ENCODE assay signal across 1 cellular context in genomic region chr5:139880416-139881144, GRCh38.
A peak's percentile ranks its signal among the peaks of the same experiment; 100 is the strongest.
TF ChIP-seq lines count a peak whose summit lies in the region.

No MANE protein-coding gene starts in this region.

TF ChIP-seq in K562, 482 proteins besides CTCF, POLR2A, EP300 and RAD21 (continued from another document):
- TF ChIP-seq CHD7 (IDR thresholded peaks at IDR 0.05; ENCODE audit: low read depth, low read length) (no peak), PTTG1 (tag; IDR thresholded peaks at IDR 0.05; ENCODE audit: low read depth) (no peak), MNT (conservative IDR thresholded peaks at IDR 0.05) (no peak), E2F4 (CRISPR knock-in tag; IDR thresholded peaks at IDR 0.05; ENCODE audit: low read depth) (no peak), SREBF1 (IDR thresholded peaks at IDR 0.05; ENCODE audit: borderline replicate concordance, low read depth, low read length) (no peak), CREB3L1 (IDR thresholded peaks at IDR 0.05; ENCODE audit: borderline replicate concordance, low read depth) (no peak), TAF15 (IDR thresholded peaks at IDR 0.05; ENCODE audit: low read depth, low read length) (no peak), SRSF3 (IDR thresholded peaks at IDR 0.05; ENCODE audit: insufficient read depth, low read length) (no peak), JUND (IDR thresholded peaks at IDR 0.05; ENCODE audit: borderline replicate concordance, low read depth, low read length) (no peak), JUND (tag; IDR thresholded peaks at IDR 0.05; ENCODE audit: borderline replicate concordance, low read depth, low read length) (no peak; the same call in 2 of the 3 replicates), MEF2D (tag; conservative IDR thresholded peaks at IDR 0.05; ENCODE audit: low read depth) (peak; percentile 52), CTBP1 (IDR thresholded peaks at IDR 0.05; ENCODE audit: borderline replicate concordance) (peak; percentile 44; the same call in 1 of the 2 replicates), CHD2 (IDR thresholded peaks at IDR 0.05; ENCODE audit: low read depth, low read length) (no peak), MEIS2 (IDR thresholded peaks at IDR 0.05; ENCODE audit: partially characterized antibody) (no peak), DACH1 (IDR thresholded peaks at IDR 0.05; ENCODE audit: partially characterized antibody) (no peak), MAFG (tag; conservative IDR thresholded peaks at IDR 0.05) (0 out of 2 replicates have a peak, but pooled peaks have one; percentile 43), BCOR (IDR thresholded peaks at IDR 0.05) (no peak), BDP1 (IDR thresholded peaks at IDR 0.05; ENCODE audit: insufficient read depth, insufficient read length) (no peak), THRA (IDR thresholded peaks at IDR 0.05) (no peak), TAF9B (IDR thresholded peaks at IDR 0.05; ENCODE audit: partially characterized antibody) (no peak), MTA1 (IDR thresholded peaks at IDR 0.05; ENCODE audit: borderline replicate concordance) (no peak), ZFP36 (IDR thresholded peaks at IDR 0.05; ENCODE audit: low read depth, low read length, partially characterized antibody) (no peak), MEF2A (IDR thresholded peaks at IDR 0.05; ENCODE audit: control insufficient read depth, low read depth, low read length) (peak; percentile 55; the same call in 1 of the 2 replicates), KDM2B (CRISPR knock-in tag; IDR thresholded peaks at IDR 0.05) (no peak), ZNF398 (CRISPR knock-in tag; IDR thresholded peaks at IDR 0.05) (no peak)
